21 cellular contexts compared by ENCODE assay signal in the genomic region with DNA sequence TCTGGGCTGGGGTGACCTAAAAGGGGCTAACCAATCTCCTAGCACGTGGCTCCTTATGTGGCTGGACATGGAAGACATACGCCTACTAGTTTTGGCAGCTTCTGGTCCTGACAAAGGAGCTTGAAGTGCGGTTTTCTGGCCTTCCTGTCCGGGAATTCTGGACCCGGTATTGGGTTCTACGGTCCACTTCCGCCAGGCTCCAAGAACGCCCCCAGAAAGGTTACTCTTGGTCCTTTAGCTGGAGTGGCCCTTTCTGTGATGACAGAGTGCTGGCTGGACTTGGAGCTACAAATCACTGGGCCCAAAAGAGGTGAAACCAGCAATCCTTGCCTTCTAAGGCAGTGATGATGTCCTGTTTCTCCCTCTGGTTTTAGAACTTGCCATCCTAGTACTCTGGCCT.
DNase-seq lines count a peak whose midpoint lies in the region; ATAC-seq, FAIRE-seq and TF ChIP-seq lines count a peak whose summit lies in the region.
"Had no signal": no experiment of that assay in that cellular context is flagged by ENCODE, and none has a peak within 500 bp of the region (broad histone marks: within the 10 kb centered on the region; RNA-seq: fewer than 3 reads in every experiment).

No MANE protein-coding gene starts in this region.

- H3K27me3 ChIP-seq in ascending aorta (no peaks in the 10 kb centered on the region), right cardiac atrium (ENCODE audit: control insufficient read depth, insufficient read depth) (no peaks in the 10 kb centered on the region), aorta (ENCODE audit: control insufficient read depth in 1 of 2, insufficient read depth in 2 of 2, low read length in 1 of 2) (no peaks in the 10 kb centered on the region)
- H3K27me3 ChIP-seq: BE2C had no signal

- TF ChIP-seq CTCF in VCaP (conservative IDR thresholded peaks at IDR 0.05) = no peak
- TF ChIP-seq CTCF in ascending aorta (IDR thresholded peaks at IDR 0.05) = no peak

- peak in 1 of 2 donors; percentile 58 for DNase-seq in ascending aorta (ENCODE audit: low spot score in 2 of 2)
- DNase-seq in right cardiac atrium = peak in 1 of 3 donors; percentile 65
- no peak for DNase-seq in aorta
- no peak for DNase-seq in RCC 7860 (ENCODE audit: low spot score)
- DNase-seq in epidermal melanocyte (ENCODE audit: insufficient read length, low spot score) = no peak
- DNase-seq: ACHN; BE2C; C1 segment of cervical spinal cord; CD4-positive, CD25-positive, alpha-beta regulatory T cell; CD8-positive, alpha-beta memory T cell; COR-L47; DMS 273 treated with DMSO at 0.1 percent for 48 hours; DMS53; DND-41; EL; GM23248 had no signal

- no peak for ATAC-seq in right cardiac atrium
- no peak for ATAC-seq in aorta (ENCODE audit: low FRiP score)
- ATAC-seq: GM12878 had no signal

- no peaks in the 10 kb centered on the region for H3K9me3 ChIP-seq in ascending aorta
- H3K9me3 ChIP-seq in right cardiac atrium (ENCODE audit: control insufficient read depth, low read length) = no peaks in the 10 kb centered on the region
- H3K9me3 ChIP-seq in aorta (ENCODE audit: control insufficient read depth, low read length) = no peaks in the 10 kb centered on the region
- H3K9me3 ChIP-seq: BE2C, HAP-1 had no signal

- H3K4me1 ChIP-seq in ascending aorta (peaks cover 9 to 55% of the 10 kb centered on the region in 2 donors), right cardiac atrium (ENCODE audit: control insufficient read depth, insufficient read depth, low read length) (peaks cover 19% of the 10 kb centered on the region), aorta (ENCODE audit: control insufficient read depth in 1 of 2, insufficient read depth in 2 of 2, low read length in 2 of 2) (peaks cover 6 to 10% of the 10 kb centered on the region in 2 donors)
- H3K4me1 ChIP-seq: HAP-1 had no signal

- H3K27ac ChIP-seq in VCaP (0 out of 2 replicates have a peak overlapping the region, but pooled peaks have one; percentile 68), ascending aorta (peak overlapping the region; percentile 82 to 89), right cardiac atrium (ENCODE audit: low read length) (peak overlapping the region; percentile 1), aorta (ENCODE audit: low read depth in 1 of 2, low read length in 2 of 2) (peak overlapping the region; percentile 56 to 61)
- H3K27ac ChIP-seq: GM23248, HL-60 had no signal

- WGBS in right cardiac atrium = 71% methylated on average over 8 of the region's 8 CpGs
- 19 to 28% methylated on average over 8 of the region's 8 CpGs for WGBS in aorta, 2 donors

- FAIRE-seq in RCC 7860 (lab: Jason Lieb, UNC) = no peak
- FAIRE-seq: A204.1, GM12878 had no signal

- no peak overlapping the region for H3K4me3 ChIP-seq in ascending aorta
- H3K4me3 ChIP-seq in right cardiac atrium (ENCODE audit: low read length) = no peak overlapping the region
- no peak overlapping the region for H3K4me3 ChIP-seq in aorta (ENCODE audit: low read length in 2 of 2)
- H3K4me3 ChIP-seq: GM12878, GM23248, HAP-1 had no signal

- intact Hi-C loops in ascending aorta (cut with DNase I) = no loop called here
- intact Hi-C loops in right cardiac atrium (cut with DNase I) = loop anchor here in 1 of 4 donors (10.0 kb wide), 1 partner anchor 68 kb away; no protein-coding TSS in a partner anchor
- intact Hi-C loops in aorta (cut with DNase I) = loop anchor here in 1 of 2 donors (10.0 kb wide), 1 partner anchor 52 kb away; no protein-coding TSS in a partner anchor

- H3K36me3 ChIP-seq in ascending aorta (no peaks in the 10 kb centered on the region), aorta (ENCODE audit: control insufficient read depth in 1 of 2, insufficient read depth in 2 of 2, low read length in 1 of 2) (no peaks in the 10 kb centered on the region)
- H3K36me3 ChIP-seq: BE2C, HAP-1 had no signal

Comparison
In these comparisons a context has a peak if more than half of its experiments do, and no peak if none do; other contexts are left out.
1. H3K27ac ChIP-seq: peak in every context shown above with its lines; median percentile 86 in ascending aorta; 68 in VCaP; 58 in aorta; 1 in right cardiac atrium.